30 cellular contexts compared by ENCODE assay signal in the genomic region with DNA sequence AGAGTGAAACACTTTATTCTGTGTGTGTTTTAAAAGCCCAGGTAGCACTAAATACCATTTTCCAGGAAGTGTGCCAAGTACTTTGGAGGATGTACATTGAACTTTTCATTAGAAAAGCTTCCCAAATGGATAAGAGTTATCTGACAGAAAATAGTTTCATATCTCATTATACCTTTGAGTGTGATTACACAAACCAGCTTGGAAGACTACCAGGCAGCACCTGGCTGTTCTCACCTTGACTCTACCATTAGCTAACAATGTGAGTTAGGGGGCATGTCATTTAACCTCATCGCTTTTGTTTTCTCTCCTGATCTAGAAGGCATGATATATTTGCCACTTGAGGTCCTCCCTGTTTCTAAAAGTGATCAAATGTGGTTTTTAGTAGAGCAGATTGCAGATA. TPM values are rescaled to one million over a fixed set of nuclear protein-coding genes. Genes with fewer than 3 reads are reported as not detected.
"Had no signal": no experiment of that assay in that cellular context is flagged by ENCODE, and none has a peak within 500 bp of the region (broad histone marks: within the 10 kb centered on the region; RNA-seq: fewer than 3 reads in every experiment).

No MANE protein-coding gene starts in this region.

- H3K4me3 Mint-ChIP-seq: activated CD4-positive, alpha-beta T cell treated with anti-CD3 and anti-CD28 coated beads, Interleukin-2, amount 10 ng/mL, durations not matched to agents 24 days and 14 days; activated CD8-positive, alpha-beta T cell treated with anti-CD3 and anti-CD28 coated beads for 36 hours; activated T-cell treated with anti-CD3 and anti-CD28 coated beads, Interleukin-2, amount 50 U/mL, for 72 hours; activated T-helper 17 cell treated with anti-CD3 and anti-CD28 coated beads, Interleukin-2, amount 50 U/mL, for 72 hours; brain; T-helper 1 cell treated with Interleukin-12 subunit alpha and Interleukin-12 subunit beta and Interleukin-4 antibody, amounts not matched to agents 30 μg/mL and 1 μg/mL, for 36 hours; T-helper 2 cell treated with Interferon-gamma antibody and Interleukin-4, amounts not matched to agents 5 μg/mL and 100 μg/mL, for 36 hours had no signal

- H3K27ac Mint-ChIP-seq: activated CD4-positive, alpha-beta T cell treated with anti-CD3 and anti-CD28 coated beads, Interleukin-2, amount 10 ng/mL, durations not matched to agents 24 days and 14 days; activated CD8-positive, alpha-beta T cell treated with anti-CD3 and anti-CD28 coated beads for 36 hours; activated naive CD4-positive, alpha-beta T cell treated with anti-CD3 and anti-CD28 coated beads, Interleukin-2, amount 50 U/mL, for 72 hours; activated T-cell treated with anti-CD3 and anti-CD28 coated beads, Interleukin-2, amount 50 U/mL, for 72 hours; activated T-helper 17 cell treated with anti-CD3 and anti-CD28 coated beads, Interleukin-2, amount 50 U/mL, for 72 hours; brain; T-helper 1 cell treated with Interleukin-12 subunit alpha and Interleukin-12 subunit beta and Interleukin-4 antibody, amounts not matched to agents 30 μg/mL and 1 μg/mL, for 36 hours; T-helper 2 cell treated with Interferon-gamma antibody and Interleukin-4, amounts not matched to agents 5 μg/mL and 100 μg/mL, for 36 hours had no signal

- H3K9me3 Mint-ChIP-seq: activated CD4-positive, alpha-beta T cell treated with anti-CD3 and anti-CD28 coated beads, Interleukin-2, amount 10 ng/mL, durations not matched to agents 24 days and 14 days; activated CD8-positive, alpha-beta T cell treated with anti-CD3 and anti-CD28 coated beads for 36 hours; activated naive CD4-positive, alpha-beta T cell treated with anti-CD3 and anti-CD28 coated beads, Interleukin-2, amount 50 U/mL, for 72 hours; activated T-cell treated with anti-CD3 and anti-CD28 coated beads, Interleukin-2, amount 50 U/mL, for 72 hours; brain; T-helper 1 cell treated with Interleukin-12 subunit alpha and Interleukin-12 subunit beta and Interleukin-4 antibody, amounts not matched to agents 30 μg/mL and 1 μg/mL, for 36 hours; T-helper 2 cell treated with Interferon-gamma antibody and Interleukin-4, amounts not matched to agents 5 μg/mL and 100 μg/mL, for 36 hours had no signal

- DNase-seq: activated CD4-positive, alpha-beta T cell treated with anti-CD3 and anti-CD28 coated beads, Interleukin-2, amount 10 ng/mL, durations not matched to agents 24 days and 14 days; activated CD4-positive, alpha-beta T cell treated with anti-CD3 and anti-CD28 coated beads, Interleukin-2, amount 50 U/mL, for 4 hours; activated CD8-positive, alpha-beta T cell treated with anti-CD3 and anti-CD28 coated beads for 36 hours; activated effector memory CD4-positive, alpha-beta T cell treated with anti-CD3 and anti-CD28 coated beads, Interleukin-2, amount 50 U/mL, for 16 hours; activated naive CD4-positive, alpha-beta T cell; activated T-cell treated with anti-CD3 and anti-CD28 coated beads, Interleukin-2, amount 50 U/mL, for 1 hour; activated T-cell treated with anti-CD3 and anti-CD28 coated beads, Interleukin-2, amount 50 U/mL, for 72 hours; adrenal gland; caudate nucleus; cerebellar nuclear complex; NCI-H1436; NCI-H1694; NCI-H1930; NCI-H2081 treated with DMSO at 0.1 percent for 48 hours; NCI-H2171; NCI-H2227 treated with DMSO at 0.1 percent for 48 hours; NCI-H446; NCI-H510A treated with DMSO at 0.1 percent for 48 hours; NCI-H526 treated with DMSO at 0.1 percent for 48 hours; PC-9 had no signal

- H3K27me3 Mint-ChIP-seq: activated CD4-positive, alpha-beta T cell treated with anti-CD3 and anti-CD28 coated beads, Interleukin-2, amount 10 ng/mL, durations not matched to agents 24 days and 14 days; activated CD8-positive, alpha-beta T cell treated with anti-CD3 and anti-CD28 coated beads for 36 hours; activated T-helper 17 cell treated with anti-CD3 and anti-CD28 coated beads, Interleukin-2, amount 50 U/mL, for 72 hours; brain had no signal

- ATAC-seq: activated CD8-positive, alpha-beta T cell treated with anti-CD3 and anti-CD28 coated beads for 36 hours; activated naive CD4-positive, alpha-beta T cell treated with anti-CD3 and anti-CD28 coated beads, Interleukin-2, amount 50 U/mL, for 72 hours; activated T-cell treated with anti-CD3 and anti-CD28 coated beads, Interleukin-2, amount 50 U/mL, for 72 hours; activated T-helper 17 cell treated with anti-CD3 and anti-CD28 coated beads, Interleukin-2, amount 50 U/mL, for 72 hours; K562; Right ventricle myocardium inferior had no signal

- H3K36me3 Mint-ChIP-seq: activated naive CD4-positive, alpha-beta T cell treated with anti-CD3 and anti-CD28 coated beads, Interleukin-2, amount 50 U/mL, for 72 hours; brain had no signal

- H3K4me1 Mint-ChIP-seq: activated CD4-positive, alpha-beta T cell treated with anti-CD3 and anti-CD28 coated beads, Interleukin-2, amount 10 ng/mL, durations not matched to agents 24 days and 14 days; activated T-helper 17 cell treated with anti-CD3 and anti-CD28 coated beads, Interleukin-2, amount 50 U/mL, for 72 hours had no signal

RNA-seq across cellular contexts. Expression of a gene that starts 50.2 kb away (rescaled TPM):
- total RNA-seq: activated CD4-positive, alpha-beta T cell treated with anti-CD3 and anti-CD28 coated beads, Interleukin-2, amount 10 ng/mL, durations not matched to agents 24 days and 14 days; activated CD8-positive, alpha-beta memory T cell treated with anti-CD3 and anti-CD28 coated beads for 36 hours; activated CD8-positive, alpha-beta T cell treated with anti-CD3 and anti-CD28 coated beads for 36 hours; activated naive CD4-positive, alpha-beta T cell treated with anti-CD3 and anti-CD28 coated beads, Interleukin-2, amount 50 U/mL, for 72 hours; activated T-cell treated with anti-CD3 and anti-CD28 coated beads, Interleukin-2, amount 50 U/mL, for 72 hours; activated T-helper 17 cell treated with anti-CD3 and anti-CD28 coated beads, Interleukin-2, amount 50 U/mL, for 72 hours; bronchial epithelial cell; K562; OCI-LY7; PC-9; Right ventricle myocardium inferior had no signal
